In the genomic region with DNA sequence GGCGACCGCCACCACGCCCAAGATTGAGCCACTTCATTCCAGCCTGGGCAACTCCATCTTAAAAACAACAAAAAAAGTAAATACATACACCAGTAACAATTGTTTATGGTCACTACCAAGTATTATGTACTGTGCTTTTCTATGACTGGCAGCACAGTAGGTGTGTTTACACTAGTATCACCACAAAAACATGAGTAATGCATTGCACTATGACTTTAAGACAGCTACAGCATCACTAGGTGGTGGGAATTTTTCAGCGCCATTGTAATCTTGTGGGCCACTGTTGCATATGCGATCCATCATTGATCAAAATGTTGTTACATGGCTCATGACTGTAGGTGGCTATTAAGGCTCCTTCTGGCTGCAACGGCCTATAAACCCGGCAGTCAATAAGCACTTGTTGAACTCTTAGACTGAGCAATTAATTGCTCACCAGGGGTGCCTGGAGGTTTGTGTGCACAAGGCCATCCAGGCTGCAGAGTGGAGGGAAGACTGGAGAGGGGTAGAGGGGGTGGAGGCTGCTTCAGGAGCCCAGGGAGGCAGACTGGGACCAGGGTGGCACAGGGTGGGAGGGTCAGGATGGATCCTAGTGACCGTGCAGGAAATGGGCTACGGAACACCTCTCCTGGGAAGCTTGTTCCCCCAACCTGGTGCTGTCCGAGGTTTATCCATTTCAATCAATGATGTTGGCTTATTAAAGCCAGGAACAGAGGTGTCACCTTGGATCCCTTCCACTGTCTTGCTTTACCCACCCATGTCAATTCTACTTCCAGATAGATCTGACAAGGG, we compare ENCODE assay signal across 1 cellular context.
TF ChIP-seq lines count a peak whose summit lies in the region.

No MANE protein-coding gene starts in this region.

TF ChIP-seq in GM23338, 12 proteins besides CTCF, POLR2A, EP300 and RAD21 (continued from another document):
- TF ChIP-seq, protein P1, sequence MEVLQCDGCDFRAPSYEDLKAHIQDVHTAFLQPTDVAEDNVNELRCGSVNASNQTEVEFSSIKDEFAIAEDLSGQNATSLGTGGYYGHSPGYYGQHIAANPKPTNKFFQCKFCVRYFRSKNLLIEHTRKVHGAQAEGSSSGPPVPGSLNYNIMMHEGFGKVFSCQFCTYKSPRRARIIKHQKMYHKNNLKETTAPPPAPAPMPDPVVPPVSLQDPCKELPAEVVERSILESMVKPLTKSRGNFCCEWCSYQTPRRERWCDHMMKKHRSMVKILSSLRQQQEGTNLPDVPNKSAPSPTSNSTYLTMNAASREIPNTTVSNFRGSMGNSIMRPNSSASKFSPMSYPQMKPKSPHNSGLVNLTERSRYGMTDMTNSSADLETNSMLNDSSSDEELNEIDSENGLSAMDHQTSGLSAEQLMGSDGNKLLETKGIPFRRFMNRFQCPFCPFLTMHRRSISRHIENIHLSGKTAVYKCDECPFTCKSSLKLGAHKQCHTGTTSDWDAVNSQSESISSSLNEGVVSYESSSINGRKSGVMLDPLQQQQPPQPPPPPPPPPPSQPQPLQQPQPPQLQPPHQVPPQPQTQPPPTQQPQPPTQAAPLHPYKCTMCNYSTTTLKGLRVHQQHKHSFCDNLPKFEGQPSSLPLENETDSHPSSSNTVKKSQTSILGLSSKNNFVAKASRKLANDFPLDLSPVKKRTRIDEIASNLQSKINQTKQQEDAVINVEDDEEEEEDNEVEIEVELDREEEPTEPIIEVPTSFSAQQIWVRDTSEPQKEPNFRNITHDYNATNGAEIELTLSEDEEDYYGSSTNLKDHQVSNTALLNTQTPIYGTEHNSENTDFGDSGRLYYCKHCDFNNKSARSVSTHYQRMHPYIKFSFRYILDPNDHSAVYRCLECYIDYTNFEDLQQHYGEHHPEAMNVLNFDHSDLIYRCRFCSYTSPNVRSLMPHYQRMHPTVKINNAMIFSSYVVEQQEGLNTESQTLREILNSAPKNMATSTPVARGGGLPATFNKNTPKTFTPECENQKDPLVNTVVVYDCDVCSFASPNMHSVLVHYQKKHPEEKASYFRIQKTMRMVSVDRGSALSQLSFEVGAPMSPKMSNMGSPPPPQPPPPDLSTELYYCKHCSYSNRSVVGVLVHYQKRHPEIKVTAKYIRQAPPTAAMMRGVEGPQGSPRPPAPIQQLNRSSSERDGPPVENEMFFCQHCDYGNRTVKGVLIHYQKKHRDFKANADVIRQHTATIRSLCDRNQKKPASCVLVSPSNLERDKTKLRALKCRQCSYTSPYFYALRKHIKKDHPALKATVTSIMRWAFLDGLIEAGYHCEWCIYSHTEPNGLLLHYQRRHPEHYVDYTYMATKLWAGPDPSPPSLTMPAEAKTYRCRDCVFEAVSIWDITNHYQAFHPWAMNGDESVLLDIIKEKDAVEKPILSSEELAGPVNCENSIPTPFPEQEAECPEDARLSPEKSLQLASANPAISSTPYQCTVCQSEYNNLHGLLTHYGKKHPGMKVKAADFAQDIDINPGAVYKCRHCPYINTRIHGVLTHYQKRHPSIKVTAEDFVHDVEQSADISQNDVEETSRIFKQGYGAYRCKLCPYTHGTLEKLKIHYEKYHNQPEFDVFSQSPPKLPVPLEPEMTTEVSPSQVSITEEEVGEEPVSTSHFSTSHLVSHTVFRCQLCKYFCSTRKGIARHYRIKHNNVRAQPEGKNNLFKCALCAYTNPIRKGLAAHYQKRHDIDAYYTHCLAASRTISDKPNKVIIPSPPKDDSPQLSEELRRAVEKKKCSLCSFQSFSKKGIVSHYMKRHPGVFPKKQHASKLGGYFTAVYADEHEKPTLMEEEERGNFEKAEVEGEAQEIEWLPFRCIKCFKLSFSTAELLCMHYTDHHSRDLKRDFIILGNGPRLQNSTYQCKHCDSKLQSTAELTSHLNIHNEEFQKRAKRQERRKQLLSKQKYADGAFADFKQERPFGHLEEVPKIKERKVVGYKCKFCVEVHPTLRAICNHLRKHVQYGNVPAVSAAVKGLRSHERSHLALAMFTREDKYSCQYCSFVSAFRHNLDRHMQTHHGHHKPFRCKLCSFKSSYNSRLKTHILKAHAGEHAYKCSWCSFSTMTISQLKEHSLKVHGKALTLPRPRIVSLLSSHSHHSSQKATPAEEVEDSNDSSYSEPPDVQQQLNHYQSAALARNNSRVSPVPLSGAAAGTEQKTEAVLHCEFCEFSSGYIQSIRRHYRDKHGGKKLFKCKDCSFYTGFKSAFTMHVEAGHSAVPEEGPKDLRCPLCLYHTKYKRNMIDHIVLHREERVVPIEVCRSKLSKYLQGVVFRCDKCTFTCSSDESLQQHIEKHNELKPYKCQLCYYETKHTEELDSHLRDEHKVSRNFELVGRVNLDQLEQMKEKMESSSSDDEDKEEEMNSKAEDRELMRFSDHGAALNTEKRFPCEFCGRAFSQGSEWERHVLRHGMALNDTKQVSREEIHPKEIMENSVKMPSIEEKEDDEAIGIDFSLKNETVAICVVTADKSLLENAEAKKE (CRISPR knock-in tag; IDR thresholded peaks at IDR 0.05): no peak
- TF ChIP-seq EZH2 (IDR thresholded peaks at IDR 0.05; ENCODE audit: low read depth, unreplicated experiment) (no peak), NANOG (IDR thresholded peaks at IDR 0.05; ENCODE audit: borderline replicate concordance) (no peak), ZNF114 (CRISPR knock-in tag; IDR thresholded peaks at IDR 0.05) (no peak), STAT1 (IDR thresholded peaks at IDR 0.05; ENCODE audit: unreplicated experiment) (no peak)
